Comparison of ENCODE assay signal across 26 cellular contexts in the genomic region with DNA sequence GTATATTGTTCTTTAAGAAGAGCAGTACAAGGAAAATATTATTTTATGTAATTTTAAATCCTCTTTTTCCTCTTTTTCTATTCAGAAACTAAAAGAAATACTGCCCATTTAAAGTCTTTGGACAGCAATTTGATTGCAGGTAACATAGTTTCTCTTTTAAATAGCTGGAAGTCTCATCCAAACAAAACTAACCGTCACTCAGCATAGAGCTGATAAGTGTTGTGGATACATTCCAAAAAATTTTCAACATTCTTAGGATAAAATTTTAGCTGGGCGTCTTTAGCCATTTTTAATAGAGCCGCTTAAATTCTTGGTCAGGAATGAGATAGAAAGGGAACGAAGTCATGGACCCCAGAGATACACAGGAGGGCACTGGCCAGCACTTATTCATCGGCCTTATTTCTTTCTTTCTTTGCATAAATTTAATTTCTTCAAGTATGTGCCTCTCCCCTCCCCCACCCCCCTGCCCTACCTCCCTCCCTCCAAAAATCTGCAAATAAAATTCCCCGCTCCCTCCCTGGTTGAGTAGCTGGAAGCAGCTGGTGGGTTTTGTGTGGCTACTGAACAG.
"Had no signal": no experiment of that assay in that cellular context is flagged by ENCODE, and none has a peak within 500 bp of the region (broad histone marks: within the 10 kb centered on the region; RNA-seq: fewer than 3 reads in every experiment).

No MANE protein-coding gene starts in this region.

- ATAC-seq: activated T-cell treated with anti-CD3 and anti-CD28 coated beads, Interleukin-2, amount 50 U/mL, for 4 hours; effector memory CD8-positive, alpha-beta T cell; gastroesophageal sphincter; left lung; naive thymus-derived CD8-positive, alpha-beta T cell had no signal

- H3K4me3 ChIP-seq: adrenal gland, ascending aorta, gastroesophageal sphincter, left lung, lung, spleen, thoracic aorta, upper lobe of left lung had no signal

- H3K27ac ChIP-seq: adrenal gland, ascending aorta, gastroesophageal sphincter, left lung, spleen, thoracic aorta, upper lobe of left lung had no signal

- H3K9me3 ChIP-seq: adrenal gland, ascending aorta, gastroesophageal sphincter, left lung, spleen, thoracic aorta, upper lobe of left lung had no signal

- H3K4me1 ChIP-seq: adrenal gland, ascending aorta, gastroesophageal sphincter, left lung, spleen had no signal

- DNase-seq: activated CD4-positive, alpha-beta T cell treated with anti-CD3 and anti-CD28 coated beads for 4 hours; activated CD4-positive, alpha-beta T cell treated with anti-CD3 and anti-CD28 coated beads, Interleukin-2, amount 50 U/mL, for 48 hours; activated CD4-positive, CD25-positive, alpha-beta regulatory T cell; activated CD8-positive, alpha-beta memory T cell treated with anti-CD3 and anti-CD28 coated beads, Interleukin-2, amount 50 U/mL, for 48 hours; activated naive CD4-positive, alpha-beta T cell; activated T-cell treated with anti-CD3 and anti-CD28 coated beads, Interleukin-2, amount 50 U/mL, for 4 hours; adrenal gland; central memory CD4-positive, alpha-beta T cell; effector memory CD8-positive, alpha-beta T cell; immature natural killer cell; kidney glomerular epithelial cell; naive thymus-derived CD8-positive, alpha-beta T cell; nucleus accumbens; stimulated activated CD4-positive, alpha-beta T cell treated with anti-CD3 and anti-CD28 coated beads, Interleukin-4, amount 100 ng/mL, for 1 hour; stimulated activated naive CD4-positive, alpha-beta T cell; T-helper 9 cell; upper lobe of left lung had no signal

- H3K36me3 ChIP-seq: adrenal gland, ascending aorta, left lung, spleen, thoracic aorta, upper lobe of left lung had no signal

- H3K27ac Mint-ChIP-seq: activated naive CD8-positive, alpha-beta T cell; activated T-helper 2 cell treated with anti-CD3 and anti-CD28 coated beads, Interferon-gamma antibody, Interleukin-2, Interleukin-4, amounts not matched to agents 10 μg/mL and 5 μg/mL and 100 μg/mL, durations not matched to agents 14 hours and 24 hours and 36 hours; effector memory CD8-positive, alpha-beta T cell; immature natural killer cell; mesothelial cell of epicardium; naive thymus-derived CD8-positive, alpha-beta T cell had no signal

- H3K4me3 Mint-ChIP-seq: activated naive CD8-positive, alpha-beta T cell; activated T-cell treated with anti-CD3 and anti-CD28 coated beads, Interleukin-2, amount 50 U/mL, for 4 hours; effector memory CD8-positive, alpha-beta T cell; immature natural killer cell; mesothelial cell of epicardium; naive thymus-derived CD8-positive, alpha-beta T cell had no signal

- H3K4me1 Mint-ChIP-seq: immature natural killer cell; naive thymus-derived CD8-positive, alpha-beta T cell had no signal

- H3K36me3 Mint-ChIP-seq: activated naive CD8-positive, alpha-beta T cell; immature natural killer cell; mesothelial cell of epicardium; naive thymus-derived CD8-positive, alpha-beta T cell had no signal

- H3K27me3 Mint-ChIP-seq: effector memory CD8-positive, alpha-beta T cell had no signal

- H3K27me3 ChIP-seq: adrenal gland, ascending aorta, gastroesophageal sphincter, left lung, spleen, upper lobe of left lung had no signal

- H3K9me3 Mint-ChIP-seq: activated T-cell treated with anti-CD3 and anti-CD28 coated beads, Interleukin-2, amount 50 U/mL, for 4 hours; activated T-helper 2 cell treated with anti-CD3 and anti-CD28 coated beads, Interferon-gamma antibody, Interleukin-2, Interleukin-4, amounts not matched to agents 10 μg/mL and 5 μg/mL and 100 μg/mL, durations not matched to agents 14 hours and 24 hours and 36 hours; effector memory CD8-positive, alpha-beta T cell; immature natural killer cell; mesothelial cell of epicardium; naive thymus-derived CD8-positive, alpha-beta T cell had no signal
